Comparison of ENCODE assay signal across 16 cellular contexts in genomic region chr18:30763913-30764350, GRCh38.
A peak's percentile ranks its signal among the peaks of the same experiment; 100 is the strongest.
DNase-seq lines count a peak whose midpoint lies in the region; ATAC-seq and TF ChIP-seq lines count a peak whose summit lies in the region.
"Had no signal": no experiment of that assay in that cellular context is flagged by ENCODE, and none has a peak within 500 bp of the region (broad histone marks: within the 10 kb centered on the region; RNA-seq: fewer than 3 reads in every experiment).

No MANE protein-coding gene starts in this region.

- H3K36me3 ChIP-seq in endodermal cell (ENCODE audit: control insufficient read depth, insufficient read depth, low read length), result no peaks in the 10 kb centered on the region
- H3K36me3 ChIP-seq in mesenchymal stem cell (ENCODE audit: control insufficient read depth in 1 of 2, insufficient read depth in 2 of 2, low read depth in 1 of 2, low read length in 2 of 2), result no peaks in the 10 kb centered on the region
- H3K36me3 ChIP-seq: BE2C had no signal

- H3K9me3 Mint-ChIP-seq in endodermal cell, result peaks cover 39% of the 10 kb centered on the region
- no peaks in the 10 kb centered on the region for H3K9me3 Mint-ChIP-seq in stimulated activated memory B cell treated with anti-CD40 and anti-IgM and Interleukin-4, amounts not matched to agents 10 μg/mL and 1 μg/mL and 100 μg/mL, for 72 hours
- H3K9me3 Mint-ChIP-seq: type B pancreatic cell had no signal

- H3K4me1 Mint-ChIP-seq in endodermal cell, result peaks cover 19% of the 10 kb centered on the region
- H3K4me1 Mint-ChIP-seq in stimulated activated memory B cell treated with anti-CD40 and anti-IgM and Interleukin-4, amounts not matched to agents 10 μg/mL and 1 μg/mL and 100 μg/mL, for 72 hours, result no peaks in the 10 kb centered on the region

- no peak for ATAC-seq in stimulated activated memory B cell treated with anti-CD40 and anti-IgM and Interleukin-4, amounts not matched to agents 10 μg/mL and 1 μg/mL and 100 μg/mL, for 72 hours
- ATAC-seq: foreskin keratinocyte had no signal

- TF ChIP-seq CTCF in endodermal cell (conservative IDR thresholded peaks at IDR 0.05), result no peak

- no peak overlapping the region for H2BK5ac ChIP-seq in mesenchymal stem cell (ENCODE audit: low read depth, low read length, poor library complexity, severe bottlenecking)

- no peak overlapping the region for H3K23ac ChIP-seq in mesenchymal stem cell (ENCODE audit: low read length in 2 of 2)

- peak overlapping the region; percentile 92 for H3K27ac Mint-ChIP-seq in endodermal cell
- H3K27ac Mint-ChIP-seq in stimulated activated memory B cell treated with anti-CD40 and anti-IgM and Interleukin-4, amounts not matched to agents 10 μg/mL and 1 μg/mL and 100 μg/mL, for 72 hours, result no peak overlapping the region
- H3K27ac Mint-ChIP-seq: type B pancreatic cell had no signal

- 9 to 20% methylated on average over 1 to 2 of the region's 3 CpGs for WGBS in endodermal cell (ENCODE audit: insufficient coverage in 1 of 2, insufficient read length in 1 of 2), 2 experiments
- WGBS in mesenchymal stem cell, result 0% methylated on average over 1 of the region's 3 CpGs

- H3K14ac ChIP-seq in mesenchymal stem cell (ENCODE audit: low read length in 2 of 2), result no peak overlapping the region

- H3K9me3 ChIP-seq in endodermal cell (ENCODE audit: control insufficient read depth, low read length), result peaks cover 29% of the 10 kb centered on the region
- H3K9me3 ChIP-seq in mesenchymal stem cell (ENCODE audit: control insufficient read depth, low read length), result peaks cover 7% of the 10 kb centered on the region
- H3K9me3 ChIP-seq: BE2C had no signal

- H2AFZ ChIP-seq in mesenchymal stem cell (ENCODE audit: low read depth, low read length), result no peak overlapping the region

- H3K79me1 ChIP-seq in mesenchymal stem cell (replicated peaks; ENCODE audit: low read length, poor library complexity, severe bottlenecking), result no peaks in the 10 kb centered on the region

- H2BK15ac ChIP-seq in mesenchymal stem cell (ENCODE audit: low read depth, poor library complexity, severe bottlenecking), result no peak overlapping the region

- no peak overlapping the region for H3K18ac ChIP-seq in mesenchymal stem cell (ENCODE audit: low read depth in 1 of 2, low read length in 2 of 2)

- no peak overlapping the region for H3K4me2 ChIP-seq in mesenchymal stem cell (ENCODE audit: low read length, poor library complexity, severe bottlenecking)

- no peak overlapping the region for H4K8ac ChIP-seq in mesenchymal stem cell (ENCODE audit: low read length)

- peak overlapping the region; percentile 50 for H3K4me3 ChIP-seq in endodermal cell (ENCODE audit: low read length)
- H3K4me3 ChIP-seq in mesenchymal stem cell (ENCODE audit: insufficient read depth in 1 of 2, low read depth in 1 of 2, low read length in 2 of 2), result no peak overlapping the region

- peaks cover 29% of the 10 kb centered on the region for H3K36me3 Mint-ChIP-seq in endodermal cell (ENCODE audit: low read depth)
- no peaks in the 10 kb centered on the region for H3K36me3 Mint-ChIP-seq in stimulated activated memory B cell treated with anti-CD40 and anti-IgM and Interleukin-4, amounts not matched to agents 10 μg/mL and 1 μg/mL and 100 μg/mL, for 72 hours
- H3K36me3 Mint-ChIP-seq: type B pancreatic cell had no signal

- H3K27ac ChIP-seq in endodermal cell (ENCODE audit: low read depth, low read length) (no peak overlapping the region), mesenchymal stem cell (ENCODE audit: low read length, poor library complexity, severe bottlenecking) (no peak overlapping the region)
- H3K27ac ChIP-seq: foreskin keratinocyte had no signal

- H3K4me3 Mint-ChIP-seq in endodermal cell, result peak overlapping the region; percentile 30
- H3K4me3 Mint-ChIP-seq in stimulated activated memory B cell treated with anti-CD40 and anti-IgM and Interleukin-4, amounts not matched to agents 10 μg/mL and 1 μg/mL and 100 μg/mL, for 72 hours, result no peak overlapping the region
- H3K4me3 Mint-ChIP-seq: type B pancreatic cell had no signal

- DNase-seq in NCI-H1417 (lab: John Stamatoyannopoulos, UW) (peak; percentile 8 to 86 (median 46)), NCI-H1417 treated with DMSO at 0.1 percent for 48 hours (lab: John Stamatoyannopoulos, UW) (no peak), endodermal cell (peak; percentile 65), mesenchymal stem cell (peak; percentile 62), medulla oblongata (ENCODE audit: extremely low spot score) (no peak)
- DNase-seq in activated effector memory CD4-positive, alpha-beta T cell treated with anti-CD3 and anti-CD28 coated beads, Interleukin-2, amount 50 U/mL, for 16 hours, result no peak
- DNase-seq in activated CD4-positive, alpha-beta T cell treated with anti-CD3 and anti-CD28 coated beads for 48 hours, result no peak
- DNase-seq: activated CD4-positive, alpha-beta T cell treated with anti-CD3 and anti-CD28 coated beads, Interleukin-2, amount 50 U/mL, for 4 hours; BE2C; COR-L47; foreskin keratinocyte; GOT3; NCI-H146; stimulated activated CD4-positive, alpha-beta T cell treated with anti-CD3 and anti-CD28 coated beads, Interleukin-2, amount 100 ng/mL, for 24 hours had no signal

- H3K27me3 ChIP-seq in endodermal cell (ENCODE audit: control insufficient read depth, insufficient read depth, low read length, poor library complexity, severe bottlenecking) (no peaks in the 10 kb centered on the region), mesenchymal stem cell (ENCODE audit: control insufficient read depth in 1 of 2, insufficient read depth in 1 of 2, low read length in 2 of 2) (no peaks in the 10 kb centered on the region)
- H3K27me3 ChIP-seq: BE2C had no signal

- H2BK12ac ChIP-seq in mesenchymal stem cell (ENCODE audit: low read length in 2 of 2), result no peak overlapping the region

- no peak overlapping the region for H4K91ac ChIP-seq in mesenchymal stem cell (ENCODE audit: low read length)

- H2BK120ac ChIP-seq in mesenchymal stem cell (ENCODE audit: low read depth, low read length), result no peak overlapping the region

- H3K4me1 ChIP-seq in endodermal cell (ENCODE audit: control insufficient read depth, insufficient read depth, low read length) (peaks cover 7% of the 10 kb centered on the region), mesenchymal stem cell (ENCODE audit: control insufficient read depth, insufficient read depth, low read depth, low read length) (no peaks in the 10 kb centered on the region)
- H3K4me1 ChIP-seq: BE2C, foreskin keratinocyte had no signal

- H3K9ac ChIP-seq in endodermal cell (ENCODE audit: extremely low read depth, low read length, poor library complexity, severe bottlenecking) (no peak overlapping the region), mesenchymal stem cell (ENCODE audit: low read length) (no peak overlapping the region)

- H2AK5ac ChIP-seq in mesenchymal stem cell (ENCODE audit: low read length, severe bottlenecking), result no peak overlapping the region

- H3K27me3 Mint-ChIP-seq in endodermal cell (ENCODE audit: insufficient read depth), result no peaks in the 10 kb centered on the region
- H3K27me3 Mint-ChIP-seq in stimulated activated memory B cell treated with anti-CD40 and anti-IgM and Interleukin-4, amounts not matched to agents 10 μg/mL and 1 μg/mL and 100 μg/mL, for 72 hours, result no peaks in the 10 kb centered on the region
- H3K27me3 Mint-ChIP-seq: type B pancreatic cell had no signal

- no peak overlapping the region for H3K4ac ChIP-seq in mesenchymal stem cell (ENCODE audit: low read depth in 1 of 2, low read length in 2 of 2)

Comparison
In these comparisons a context has a peak if more than half of its experiments do, and no peak if none do; other contexts are left out.
1. DNase-seq: peak in NCI-H1417 (3 of 3), endodermal cell (single experiment) and mesenchymal stem cell (single experiment); none in NCI-H1417 treated with DMSO at 0.1 percent for 48 hours (single experiment), activated effector memory CD4-positive, alpha-beta T cell treated with anti-CD3 and anti-CD28 coated beads, Interleukin-2, amount 50 U/mL, for 16 hours (single experiment), activated CD4-positive, alpha-beta T cell treated with anti-CD3 and anti-CD28 coated beads for 48 hours (single experiment) and medulla oblongata (single experiment).